24 cellular contexts compared by ENCODE assay signal in the genomic region with DNA sequence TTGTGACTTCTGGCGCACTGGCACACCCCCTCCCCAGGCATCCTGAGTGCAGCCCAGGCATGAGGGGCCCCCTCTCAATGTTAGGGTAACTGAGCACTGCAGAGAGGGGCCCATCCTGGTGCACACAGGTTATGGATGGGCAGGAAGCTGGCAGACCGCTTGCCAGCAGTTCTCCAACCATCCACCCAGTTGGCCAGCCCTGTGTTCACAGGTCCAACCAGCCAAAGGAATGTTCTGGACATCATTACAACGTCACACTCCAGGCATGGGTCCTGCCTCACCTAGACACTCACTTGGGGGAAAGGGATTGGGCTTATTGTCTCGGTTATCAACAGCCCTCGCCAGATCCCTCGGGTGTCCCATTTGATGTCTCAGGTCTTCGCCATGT. TPM values are rescaled to one million over a fixed set of nuclear protein-coding genes. Genes with fewer than 3 reads are reported as not detected.
A peak's percentile ranks its signal among the peaks of the same experiment; 100 is the strongest.
DNase-seq lines count a peak whose midpoint lies in the region; ATAC-seq, FAIRE-seq and TF ChIP-seq lines count a peak whose summit lies in the region.
"Had no signal": no experiment of that assay in that cellular context is flagged by ENCODE, and none has a peak within 500 bp of the region (broad histone marks: within the 10 kb centered on the region; RNA-seq: fewer than 3 reads in every experiment).

No MANE protein-coding gene starts in this region.

- no peak for TF ChIP-seq EP300 in gastroesophageal sphincter (IDR thresholded peaks at IDR 0.05)

- TF ChIP-seq CTCF in bronchial epithelial cell (IDR thresholded peaks at IDR 0.05; ENCODE audit: insufficient read depth, low read length, severe bottlenecking): no peak
- TF ChIP-seq CTCF in gastroesophageal sphincter (IDR thresholded peaks at IDR 0.05): no peak
- TF ChIP-seq CTCF in pancreas (IDR thresholded peaks at IDR 0.05): no peak
- TF ChIP-seq CTCF in tibial artery (IDR thresholded peaks at IDR 0.05): no peak

- DNase-seq in bronchial epithelial cell (ENCODE audit: low read depth) (no peak), pancreas (no peak), tibial artery (no peak), GM19239 (ENCODE audit: insufficient read length, low spot score) (no peak), NCI-H510A treated with DMSO at 0.1 percent for 48 hours (lab: John Stamatoyannopoulos, UW) (no peak)
- DNase-seq: activated CD4-positive, alpha-beta T cell treated with anti-CD3 and anti-CD28 coated beads for 48 hours; activated naive CD4-positive, alpha-beta T cell; activated T-cell treated with anti-CD3 and anti-CD28 coated beads, Interleukin-2, amount 50 U/mL, for 4 hours; midbrain; naive thymus-derived CD8-positive, alpha-beta T cell; NCI-H1048; NCI-H1694 treated with DMSO at 0.1 percent for 48 hours; NCI-H774; stimulated activated CD8-positive, alpha-beta memory T cell treated with anti-CD3 and anti-CD28 coated beads, Interleukin-4, amount 100 ng/mL, for 48 hours had no signal

- H3K9me3 ChIP-seq in gastroesophageal sphincter (no peaks in the 10 kb centered on the region), pancreas (no peaks in the 10 kb centered on the region), tibial artery (no peaks in the 10 kb centered on the region)
- H3K9me3 ChIP-seq: adrenal gland, HAP-1, vagina had no signal

- intact Hi-C loops in pancreas (cut with DNase I): no loop called here
- intact Hi-C loops in tibial artery (cut with DNase I; ENCODE audit: low total_unique reads): no loop called here

- TF ChIP-seq POLR2A in gastroesophageal sphincter (IDR thresholded peaks at IDR 0.05): no peak

- H3K27me3 ChIP-seq in bronchial epithelial cell (ENCODE audit: control insufficient read depth, insufficient read depth, low read length): peaks cover 9% of the 10 kb centered on the region
- no peaks in the 10 kb centered on the region for H3K27me3 ChIP-seq in gastroesophageal sphincter
- no peaks in the 10 kb centered on the region for H3K27me3 ChIP-seq in pancreas
- no peaks in the 10 kb centered on the region for H3K27me3 ChIP-seq in tibial artery
- H3K27me3 ChIP-seq: adrenal gland, vagina had no signal

- H3K4me3 ChIP-seq in bronchial epithelial cell (ENCODE audit: low read depth, low read length): no peak overlapping the region
- no peak overlapping the region for H3K4me3 ChIP-seq in gastroesophageal sphincter
- H3K4me3 ChIP-seq in pancreas: no peak overlapping the region
- H3K4me3 ChIP-seq in tibial artery: no peak overlapping the region
- H3K4me3 ChIP-seq: adrenal gland, HAP-1, vagina had no signal

- WGBS in gastroesophageal sphincter (ENCODE audit: low coverage in 1 of 2), 2 donors: 66% methylated on average over 3 of the region's 7 CpGs
- 51 to 65% methylated on average over 6 to 7 of the region's 7 CpGs for WGBS in pancreas, 2 donors

- H3K36me3 ChIP-seq in bronchial epithelial cell (ENCODE audit: control insufficient read depth, insufficient read depth, low read length): no peaks in the 10 kb centered on the region
- H3K36me3 ChIP-seq in gastroesophageal sphincter: no peaks in the 10 kb centered on the region
- H3K36me3 ChIP-seq in pancreas: no peaks in the 10 kb centered on the region
- H3K36me3 ChIP-seq in tibial artery: no peaks in the 10 kb centered on the region
- H3K36me3 ChIP-seq: adrenal gland, HAP-1, vagina had no signal

- peak overlapping the region; percentile 83 to 92 (median 91) for H3K27ac ChIP-seq in gastroesophageal sphincter
- H3K27ac ChIP-seq in pancreas: peak overlapping the region; percentile 50 to 81 (median 66)
- H3K27ac ChIP-seq in tibial artery: peak overlapping the region; percentile 90 to 96
- H3K27ac ChIP-seq: HL-60, RWPE1, VCaP had no signal

- peaks cover 21 to 100% (median 48%) of the 10 kb centered on the region in 3 donors for H3K4me1 ChIP-seq in gastroesophageal sphincter
- H3K4me1 ChIP-seq in pancreas: peaks cover 10 to 22% (median 12%) of the 10 kb centered on the region in 3 donors
- peaks cover 0 to 100% (median 80%) of the 10 kb centered on the region in 4 donors for H3K4me1 ChIP-seq in tibial artery
- H3K4me1 ChIP-seq: HAP-1 had no signal

- FAIRE-seq in bronchial epithelial cell (lab: Jason Lieb, UNC) (peak; percentile 60), pancreas (lab: Jason Lieb, UNC) (no peak), GM19239 (lab: Jason Lieb, UNC) (no peak)
- FAIRE-seq: D721Med had no signal

- ATAC-seq in gastroesophageal sphincter (peak; percentile 39), pancreas (peak; percentile 17 to 56 (median 46)), GM18873 (IDR thresholded peaks at IDR 0.05; ENCODE audit: low FRiP score, unreplicated experiment) (no peak)
- ATAC-seq: activated T-cell treated with anti-CD3 and anti-CD28 coated beads, Interleukin-2, amount 50 U/mL, for 4 hours; naive thymus-derived CD8-positive, alpha-beta T cell had no signal

RNA-seq across cellular contexts. Expression of a gene that starts 23.9 kb away (rescaled TPM):
- not detected in 2 replicates for total RNA-seq in bronchial epithelial cell
- total RNA-seq in gastroesophageal sphincter: 100 to 1,000 TPM; 119 to 251 (median 185) TPM
- 10 to 100 TPM in 4 of 6 donors, 1 to 10 TPM in 2; 6.0 to 13.4 (median 10.2) TPM for total RNA-seq in pancreas
- polyA plus RNA-seq in pancreas: 1 to 10 TPM; 9.1 TPM
- total RNA-seq: activated CD8-positive, alpha-beta memory T cell treated with anti-CD3 and anti-CD28 coated beads for 36 hours; naive thymus-derived CD8-positive, alpha-beta T cell had no signal

Comparison
In these comparisons a context has a peak if more than half of its experiments do, and no peak if none do; other contexts are left out.
1. RNA of a gene that starts 23.9 kb away (total RNA-seq): 119 to 251 TPM in gastroesophageal sphincter; 6.0 to 13.4 TPM in pancreas and not detected in bronchial epithelial cell; every median in the first group is over 4 times any median in the second.
2. Peak in every context shown above with its lines, with median percentiles within 50 percentile points of each other: H3K27ac ChIP-seq.